14 cellular contexts compared by ENCODE assay signal in genomic region chr20:35735828-35736470, GRCh38. TPM values are rescaled to one million over a fixed set of nuclear protein-coding genes. Genes with fewer than 3 reads are reported as not detected.
A peak's percentile ranks its signal among the peaks of the same experiment; 100 is the strongest.
DNase-seq lines count a peak whose midpoint lies in the region; ATAC-seq, FAIRE-seq and TF ChIP-seq lines count a peak whose summit lies in the region.
"Had no signal": no experiment of that assay in that cellular context is flagged by ENCODE, and none has a peak within 500 bp of the region (broad histone marks: within the 10 kb centered on the region; RNA-seq: fewer than 3 reads in every experiment).

No MANE protein-coding gene starts in this region.

- in situ Hi-C loops in HepG2 (cut with HindIII; ENCODE audit: extremely low pct_ligation_motif_present, low pct_unique_long_range_greater_than_20kb): no loop called here

- H2AFZ ChIP-seq in HepG2 (ENCODE audit: low read length): no peak overlapping the region
- no peak overlapping the region for H2AFZ ChIP-seq in hepatocyte

- H3K4me3 Mint-ChIP-seq in activated naive CD8-positive, alpha-beta T cell treated with anti-CD3 and anti-CD28 coated beads for 36 hours: peak overlapping the region; percentile 67

- TF ChIP-seq RAD21 in HepG2 (CRISPR knock-in tag; IDR thresholded peaks at IDR 0.05): no peak

- H3K79me2 ChIP-seq in HepG2 (ENCODE audit: insufficient read depth, low read length) (peaks cover 99% of the 10 kb centered on the region), hepatocyte (peaks cover 100% of the 10 kb centered on the region)

- no peaks in the 10 kb centered on the region for H3K9me2 ChIP-seq in hepatocyte (replicated peaks; ENCODE audit: insufficient read depth)

- DNase-seq in HepG2 (ENCODE audit: low spot score) (no peak), right lobe of liver (no peak), hepatocyte (ENCODE audit: low spot score) (no peak), right atrium auricular region (ENCODE audit: low spot score) (no peak), kidney tubule cell (ENCODE audit: low spot score) (no peak)
- DNase-seq in activated naive CD8-positive, alpha-beta T cell treated with anti-CD3 and anti-CD28 coated beads for 36 hours: no peak
- DNase-seq in stimulated activated CD4-positive, alpha-beta T cell treated with anti-CD3 and anti-CD28 coated beads, Interleukin-15, amount 100 ng/mL, for 24 hours: no peak
- DNase-seq: C1 segment of cervical spinal cord, kidney, NCI-H2029, OCI-M1, posterior cingulate gyrus, upper lobe of left lung had no signal

- no peak overlapping the region; a peak in 1 of 6 replicates for H3K4me3 ChIP-seq in HepG2 (replicated peaks in 1 of 3; ENCODE audit: insufficient read depth in 1 of 3, low read depth in 2 of 3, low read length in 3 of 3)
- H3K4me3 ChIP-seq in right lobe of liver: no peak overlapping the region
- H3K4me3 ChIP-seq in hepatocyte: no peak overlapping the region
- H3K4me3 ChIP-seq in urinary bladder (ENCODE audit: low read depth, low read length): peak overlapping the region; percentile 9
- no peak overlapping the region for H3K4me3 ChIP-seq in right atrium auricular region
- H3K4me3 ChIP-seq: upper lobe of left lung had no signal

- no peaks in the 10 kb centered on the region for H3K9me3 ChIP-seq in HepG2 (ENCODE audit: low read length)
- H3K9me3 ChIP-seq in right lobe of liver: no peaks in the 10 kb centered on the region
- H3K9me3 ChIP-seq in hepatocyte (ENCODE audit: low read depth): no peaks in the 10 kb centered on the region
- H3K9me3 ChIP-seq in right atrium auricular region: no peaks in the 10 kb centered on the region
- H3K9me3 ChIP-seq: upper lobe of left lung had no signal

- peaks cover 3% of the 10 kb centered on the region for H3K27me3 Mint-ChIP-seq in activated naive CD8-positive, alpha-beta T cell treated with anti-CD3 and anti-CD28 coated beads for 36 hours

- H3K4me2 ChIP-seq in HepG2 (ENCODE audit: low read depth, low read length) (peak overlapping the region; percentile 28), hepatocyte (peak overlapping the region; percentile 47)

- ATAC-seq in HepG2 (no peak), right lobe of liver (no peak)

- peaks cover 96% of the 10 kb centered on the region for H3K4me1 ChIP-seq in HepG2 (ENCODE audit: insufficient read depth, low read length)
- peaks cover 0 to 54% (median 21%) of the 10 kb centered on the region in 4 donors for H3K4me1 ChIP-seq in right lobe of liver
- peaks cover 42% of the 10 kb centered on the region for H3K4me1 ChIP-seq in hepatocyte (ENCODE audit: insufficient read depth)
- H3K4me1 ChIP-seq in urinary bladder (ENCODE audit: insufficient read depth): no peaks in the 10 kb centered on the region
- peaks cover 0 to 96% of the 10 kb centered on the region in 2 donors for H3K4me1 ChIP-seq in right atrium auricular region

- TF ChIP-seq POLR2A in HepG2 (IDR thresholded peaks at IDR 0.05; ENCODE audit: insufficient read depth in 1 of 2, low read depth in 2 of 2, low read length in 2 of 2): peak; percentile 37 to 68; a peak in 2 of 4 replicates
- no peak for TF ChIP-seq POLR2A in right lobe of liver (IDR thresholded peaks at IDR 0.05)

- H3K4me1 Mint-ChIP-seq in activated naive CD8-positive, alpha-beta T cell treated with anti-CD3 and anti-CD28 coated beads for 36 hours: peaks cover 61% of the 10 kb centered on the region

- peaks cover 66% of the 10 kb centered on the region for H3K36me3 Mint-ChIP-seq in activated naive CD8-positive, alpha-beta T cell treated with anti-CD3 and anti-CD28 coated beads for 36 hours

- H3K27ac Mint-ChIP-seq in activated naive CD8-positive, alpha-beta T cell treated with anti-CD3 and anti-CD28 coated beads for 36 hours: peak overlapping the region; percentile 80

- H3K27ac ChIP-seq in HepG2 (ENCODE audit: extremely low read length, insufficient read depth, low read length) (no peak overlapping the region), right lobe of liver (no peak overlapping the region), hepatocyte (no peak overlapping the region), urinary bladder (ENCODE audit: low read depth) (no peak overlapping the region), right atrium auricular region (no peak overlapping the region)
- H3K27ac ChIP-seq: upper lobe of left lung had no signal

- H4K20me1 ChIP-seq in HepG2 (ENCODE audit: insufficient read depth, low read length): peaks cover 100% of the 10 kb centered on the region
- H4K20me1 ChIP-seq in hepatocyte (ENCODE audit: insufficient read depth, poor library complexity, severe bottlenecking): peaks cover 100% of the 10 kb centered on the region

- H3K36me3 ChIP-seq in HepG2 (replicated peaks in 1 of 2; ENCODE audit: control insufficient read depth in 1 of 2, insufficient read depth in 2 of 2, low read length in 2 of 2): peaks cover 38 to 89% of the 10 kb centered on the region in 2 experiments
- H3K36me3 ChIP-seq in right lobe of liver: peaks cover 10 to 97% (median 70%) of the 10 kb centered on the region in 4 donors
- peaks cover 5% of the 10 kb centered on the region for H3K36me3 ChIP-seq in hepatocyte (replicated peaks; ENCODE audit: insufficient read depth, low read depth)
- H3K36me3 ChIP-seq in urinary bladder (ENCODE audit: insufficient read depth): peaks cover 9% of the 10 kb centered on the region
- peaks cover 99% of the 10 kb centered on the region for H3K36me3 ChIP-seq in right atrium auricular region

- POLR2A ChIA-PET in HepG2 (lab: Yijun Ruan, JAX): interaction anchor here (0.8 to 2.6 kb wide), 11 partner anchors 11 to 119 kb away, joined by 3 to 21 read pairs (median 4); partner anchors contain the start of genes NFS1, PHF20 and ROMO1

- BruUV-seq in HepG2 (replicated peaks; lab: Mats Ljungman, UMichigan): no TSS peak

- H3K9ac ChIP-seq in HepG2 (ENCODE audit: insufficient read depth, low read depth, low read length): no peak overlapping the region

- FAIRE-seq in HepG2 (lab: Jason Lieb, UNC): no peak
- FAIRE-seq: kidney had no signal

- intact Hi-C loops in HepG2 (cut with micrococcal nuclease; ENCODE audit: unreplicated experiment) (no loop called here), right lobe of liver (cut with DNase I) (no loop called here)

- H3K9me3 Mint-ChIP-seq in activated naive CD8-positive, alpha-beta T cell treated with anti-CD3 and anti-CD28 coated beads for 36 hours: no peaks in the 10 kb centered on the region

- CTCF ChIA-PET in HepG2 (lab: Yijun Ruan, JAX; ENCODE audit: low intra/inter-chr PET ratio, low total read pairs): no interaction called here

- 91% methylated on average over 7 of the region's 7 CpGs for WGBS in HepG2 (ENCODE audit: low lambda C conversion rate)
- 55% methylated on average over 7 of the region's 7 CpGs for WGBS in right lobe of liver (ENCODE audit: insufficient coverage, low coverage, low lambda C conversion rate, missing lambda C conversion rate)
- 90% methylated on average over 7 of the region's 7 CpGs for whole genome bisulfite sequencing in hepatocyte (ENCODE audit: low lambda C conversion rate, missing lambda C conversion rate)
- WGBS in urinary bladder: 57% methylated on average over 7 of the region's 7 CpGs

- TF ChIP-seq EP300 in HepG2 (IDR thresholded peaks at IDR 0.05; ENCODE audit: low read depth in 2 of 2, low read length in 2 of 2): no peak
- no peak for TF ChIP-seq EP300 in HepG2 (CRISPR knock-in tag; IDR thresholded peaks at IDR 0.05; ENCODE audit: borderline replicate concordance)

- TF ChIP-seq CTCF in HepG2 (CRISPR knock-in tag; IDR thresholded peaks at IDR 0.05) (no peak), right lobe of liver (IDR thresholded peaks at IDR 0.05) (no peak), hepatocyte (IDR thresholded peaks at IDR 0.05; ENCODE audit: poor library complexity) (no peak), right atrium auricular region (IDR thresholded peaks at IDR 0.05) (no peak)

- H3K27me3 ChIP-seq in HepG2 (ENCODE audit: control insufficient read depth in 1 of 2, insufficient read depth in 2 of 2, low read length in 2 of 2) (no peaks in the 10 kb centered on the region; a peak in 1 of 5 replicates), right lobe of liver (no peaks in the 10 kb centered on the region), hepatocyte (no peaks in the 10 kb centered on the region), right atrium auricular region (no peaks in the 10 kb centered on the region)
- H3K27me3 ChIP-seq: upper lobe of left lung had no signal

RNA-seq across cellular contexts. Expression of gene RBM39, which starts 6.1 kb away (rescaled TPM):
- 431 and 788 TPM in 2 replicates for total RNA-seq in HepG2 (2016; rRNA removed; fragmentation: Illumina TruSeq; extraction: Trizol)
- total RNA-seq in HepG2 (2016; cell fraction: cytosol; rRNA removed; fragmentation: Illumina TruSeq; extraction: Trizol; ENCODE audit: low read depth): 862 and 1,011 TPM in 2 replicates
- 445 and 791 TPM in 2 replicates for total RNA-seq in HepG2 (2016; cell fraction: insoluble cytoplasmic fraction; rRNA removed; fragmentation: Illumina TruSeq; extraction: Trizol)
- 352 and 417 TPM in 2 replicates for total RNA-seq in HepG2 (2016; cell fraction: membrane; rRNA removed; fragmentation: Illumina TruSeq; extraction: Trizol)
- total RNA-seq in HepG2 (2016; cell fraction: nucleus; rRNA removed; fragmentation: Illumina TruSeq; extraction: Trizol): 1,469 and 1,561 TPM in 2 replicates
- polyA plus RNA-seq in HepG2 (2011; rRNA removed): 859 and 920 TPM in 2 replicates
- 89.0 and 133 TPM in 2 replicates for polyA plus RNA-seq in HepG2 (2011; cell fraction: cytosol; rRNA removed)
- polyA plus RNA-seq in HepG2 (2011; cell fraction: nucleus; rRNA removed): 3,125 and 3,321 TPM in 2 replicates
- polyA plus RNA-seq in HepG2 (2012): 867 and 961 TPM in 2 replicates
- polyA plus RNA-seq in HepG2 (2016; cell fraction: cytosol; fragmentation: Illumina TruSeq; extraction: Trizol; ENCODE audit: low read depth): 47.3 and 51.7 TPM in 2 replicates
- 339 and 360 TPM in 2 replicates for polyA plus RNA-seq in HepG2 (2016; cell fraction: insoluble cytoplasmic fraction; fragmentation: Illumina TruSeq; extraction: Trizol; ENCODE audit: low read depth)
- polyA plus RNA-seq in HepG2 (2016; cell fraction: membrane; fragmentation: Illumina TruSeq; extraction: Trizol; ENCODE audit: low read depth): 79.3 and 86.7 TPM in 2 replicates
- polyA plus RNA-seq in HepG2 (2016; cell fraction: nucleus; fragmentation: Illumina TruSeq; extraction: Trizol; ENCODE audit: insufficient read depth, low read depth): 2,644 and 2,668 TPM in 2 replicates
- polyA minus RNA-seq in HepG2 (2011; rRNA and poly(A)+ RNA removed; ENCODE audit: low replicate concordance): 166 and 263 TPM in 2 replicates
- 91.3 and 98.3 TPM in 2 replicates for polyA minus RNA-seq in HepG2 (2011; cell fraction: cytosol; rRNA and poly(A)+ RNA removed)
- polyA minus RNA-seq in HepG2 (2011; cell fraction: nucleus; rRNA and poly(A)+ RNA removed): 2,261 and 2,868 TPM in 2 replicates
- 100 to 1,000 TPM in 5 of 6 experiments, 10 to 100 TPM in 1; 86.4 to 166 (median 120) TPM for total RNA-seq in right lobe of liver
- total RNA-seq in activated naive CD8-positive, alpha-beta T cell treated with anti-CD3 and anti-CD28 coated beads for 36 hours: 100 to 1,000 TPM; 330 to 349 TPM
- total RNA-seq in hepatocyte: 334 and 423 TPM in 2 replicates
- polyA plus RNA-seq in hepatocyte: 200 and 260 TPM in 2 replicates
- 645 TPM for total RNA-seq in urinary bladder
- 183 TPM for polyA plus RNA-seq in urinary bladder
- 100 to 1,000 TPM; 106 to 112 TPM for total RNA-seq in right atrium auricular region

RNA-seq across cellular contexts. Expression of gene PHF20, which starts 35.9 kb away (rescaled TPM):
- total RNA-seq in HepG2 (2016; rRNA removed; fragmentation: Illumina TruSeq; extraction: Trizol) (34.1 and 43.3 TPM in 2 replicates), right lobe of liver (10 to 100 TPM in 5 of 6 experiments, 1 to 10 TPM in 1; 9.3 to 16.7 (median 14.5) TPM), hepatocyte (18.8 and 24.0 TPM in 2 replicates), urinary bladder (32.5 TPM), right atrium auricular region (10 to 100 TPM; 29.7 to 34.7 TPM)
- 56.7 and 61.5 TPM in 2 replicates for total RNA-seq in HepG2 (2016; cell fraction: cytosol; rRNA removed; fragmentation: Illumina TruSeq; extraction: Trizol; ENCODE audit: low read depth)
- 35.4 and 40.8 TPM in 2 replicates for total RNA-seq in HepG2 (2016; cell fraction: insoluble cytoplasmic fraction; rRNA removed; fragmentation: Illumina TruSeq; extraction: Trizol)
- total RNA-seq in HepG2 (2016; cell fraction: membrane; rRNA removed; fragmentation: Illumina TruSeq; extraction: Trizol): 47.8 and 49.1 TPM in 2 replicates
- total RNA-seq in HepG2 (2016; cell fraction: nucleus; rRNA removed; fragmentation: Illumina TruSeq; extraction: Trizol): 37.0 and 43.8 TPM in 2 replicates
- polyA plus RNA-seq in HepG2 (2011; rRNA removed) (18.5 and 22.8 TPM in 2 replicates), hepatocyte (24.0 and 24.2 TPM in 2 replicates), urinary bladder (30.5 TPM)
- polyA plus RNA-seq in HepG2 (2011; cell fraction: cytosol; rRNA removed): 21.6 and 23.5 TPM in 2 replicates
- polyA plus RNA-seq in HepG2 (2011; cell fraction: nucleus; rRNA removed): 14.7 and 18.5 TPM in 2 replicates
- 36.8 and 41.9 TPM in 2 replicates for polyA plus RNA-seq in HepG2 (2012)
- polyA plus RNA-seq in HepG2 (2016; cell fraction: cytosol; fragmentation: Illumina TruSeq; extraction: Trizol; ENCODE audit: low read depth): 22.9 and 31.3 TPM in 2 replicates
- 32.6 and 36.2 TPM in 2 replicates for polyA plus RNA-seq in HepG2 (2016; cell fraction: insoluble cytoplasmic fraction; fragmentation: Illumina TruSeq; extraction: Trizol; ENCODE audit: low read depth)
- 22.4 and 30.8 TPM in 2 replicates for polyA plus RNA-seq in HepG2 (2016; cell fraction: membrane; fragmentation: Illumina TruSeq; extraction: Trizol; ENCODE audit: low read depth)
- polyA plus RNA-seq in HepG2 (2016; cell fraction: nucleus; fragmentation: Illumina TruSeq; extraction: Trizol; ENCODE audit: insufficient read depth, low read depth): 23.9 and 28.8 TPM in 2 replicates
- polyA minus RNA-seq in HepG2 (2011; rRNA and poly(A)+ RNA removed; ENCODE audit: low replicate concordance): 44.9 and 77.1 TPM in 2 replicates
- 19.8 and 22.3 TPM in 2 replicates for polyA minus RNA-seq in HepG2 (2011; cell fraction: cytosol; rRNA and poly(A)+ RNA removed)
- 53.6 and 69.2 TPM in 2 replicates for polyA minus RNA-seq in HepG2 (2011; cell fraction: nucleus; rRNA and poly(A)+ RNA removed)
- 10 to 100 TPM; 50.2 to 50.6 TPM for total RNA-seq in activated naive CD8-positive, alpha-beta T cell treated with anti-CD3 and anti-CD28 coated beads for 36 hours

RNA-seq across cellular contexts. Expression of gene ROMO1, which starts 36.7 kb away (rescaled TPM):
- 636 and 726 TPM in 2 replicates for total RNA-seq in HepG2 (2016; rRNA removed; fragmentation: Illumina TruSeq; extraction: Trizol)
- total RNA-seq in HepG2 (2016; cell fraction: cytosol; rRNA removed; fragmentation: Illumina TruSeq; extraction: Trizol; ENCODE audit: low read depth): 328 and 530 TPM in 2 replicates
- 687 and 846 TPM in 2 replicates for total RNA-seq in HepG2 (2016; cell fraction: insoluble cytoplasmic fraction; rRNA removed; fragmentation: Illumina TruSeq; extraction: Trizol)
- 460 and 632 TPM in 2 replicates for total RNA-seq in HepG2 (2016; cell fraction: membrane; rRNA removed; fragmentation: Illumina TruSeq; extraction: Trizol)
- total RNA-seq in HepG2 (2016; cell fraction: nucleus; rRNA removed; fragmentation: Illumina TruSeq; extraction: Trizol): 223 and 226 TPM in 2 replicates
- 688 and 755 TPM in 2 replicates for polyA plus RNA-seq in HepG2 (2011; rRNA removed)
- 1,254 and 1,646 TPM in 2 replicates for polyA plus RNA-seq in HepG2 (2011; cell fraction: cytosol; rRNA removed)
- polyA plus RNA-seq in HepG2 (2011; cell fraction: nucleus; rRNA removed): 503 and 546 TPM in 2 replicates
- polyA plus RNA-seq in HepG2 (2012): 282 and 451 TPM in 2 replicates
- 292 and 453 TPM in 2 replicates for polyA plus RNA-seq in HepG2 (2016; cell fraction: cytosol; fragmentation: Illumina TruSeq; extraction: Trizol; ENCODE audit: low read depth)
- 479 and 541 TPM in 2 replicates for polyA plus RNA-seq in HepG2 (2016; cell fraction: insoluble cytoplasmic fraction; fragmentation: Illumina TruSeq; extraction: Trizol; ENCODE audit: low read depth)
- polyA plus RNA-seq in HepG2 (2016; cell fraction: membrane; fragmentation: Illumina TruSeq; extraction: Trizol; ENCODE audit: low read depth): 317 and 387 TPM in 2 replicates
- polyA plus RNA-seq in HepG2 (2016; cell fraction: nucleus; fragmentation: Illumina TruSeq; extraction: Trizol; ENCODE audit: insufficient read depth, low read depth): 282 and 344 TPM in 2 replicates
- polyA minus RNA-seq in HepG2 (2011; rRNA and poly(A)+ RNA removed; ENCODE audit: low replicate concordance): 60.0 and 169 TPM in 2 replicates
- polyA minus RNA-seq in HepG2 (2011; cell fraction: cytosol; rRNA and poly(A)+ RNA removed): 79.8 and 108 TPM in 2 replicates
- 30.8 and 37.7 TPM in 2 replicates for polyA minus RNA-seq in HepG2 (2011; cell fraction: nucleus; rRNA and poly(A)+ RNA removed)
- 100 to 1,000 TPM in 2 of 6 experiments, 10 to 100 TPM in 4; 70.4 to 209 (median 84.8) TPM for total RNA-seq in right lobe of liver
- total RNA-seq in activated naive CD8-positive, alpha-beta T cell treated with anti-CD3 and anti-CD28 coated beads for 36 hours: 100 to 1,000 TPM; 121 to 137 TPM
- 285 and 383 TPM in 2 replicates for total RNA-seq in hepatocyte
- 629 and 634 TPM in 2 replicates for polyA plus RNA-seq in hepatocyte
- 78.8 TPM for total RNA-seq in urinary bladder
- polyA plus RNA-seq in urinary bladder: 252 TPM
- 100 to 1,000 TPM; 263 to 409 TPM for total RNA-seq in right atrium auricular region

RNA-seq across cellular contexts. Expression of gene NFS1, which starts 36.8 kb away (rescaled TPM):
- 88.1 and 94.4 TPM in 2 replicates for total RNA-seq in HepG2 (2016; rRNA removed; fragmentation: Illumina TruSeq; extraction: Trizol)
- total RNA-seq in HepG2 (2016; cell fraction: cytosol; rRNA removed; fragmentation: Illumina TruSeq; extraction: Trizol; ENCODE audit: low read depth): 7.6 and 8.7 TPM in 2 replicates
- 82.1 and 92.4 TPM in 2 replicates for total RNA-seq in HepG2 (2016; cell fraction: insoluble cytoplasmic fraction; rRNA removed; fragmentation: Illumina TruSeq; extraction: Trizol)
- 25.4 and 28.4 TPM in 2 replicates for total RNA-seq in HepG2 (2016; cell fraction: membrane; rRNA removed; fragmentation: Illumina TruSeq; extraction: Trizol)
- 45.9 and 47.9 TPM in 2 replicates for total RNA-seq in HepG2 (2016; cell fraction: nucleus; rRNA removed; fragmentation: Illumina TruSeq; extraction: Trizol)
- polyA plus RNA-seq in HepG2 (2011; rRNA removed): 61.8 and 65.9 TPM in 2 replicates
- polyA plus RNA-seq in HepG2 (2011; cell fraction: cytosol; rRNA removed): 56.2 and 69.5 TPM in 2 replicates
- 70.7 and 72.8 TPM in 2 replicates for polyA plus RNA-seq in HepG2 (2011; cell fraction: nucleus; rRNA removed)
- polyA plus RNA-seq in HepG2 (2012): 36.7 and 39.1 TPM in 2 replicates
- 6.5 and 6.6 TPM in 2 replicates for polyA plus RNA-seq in HepG2 (2016; cell fraction: cytosol; fragmentation: Illumina TruSeq; extraction: Trizol; ENCODE audit: low read depth)
- polyA plus RNA-seq in HepG2 (2016; cell fraction: insoluble cytoplasmic fraction; fragmentation: Illumina TruSeq; extraction: Trizol; ENCODE audit: low read depth): 86.7 and 90.3 TPM in 2 replicates
- polyA plus RNA-seq in HepG2 (2016; cell fraction: membrane; fragmentation: Illumina TruSeq; extraction: Trizol; ENCODE audit: low read depth): 16.6 and 16.9 TPM in 2 replicates
- polyA plus RNA-seq in HepG2 (2016; cell fraction: nucleus; fragmentation: Illumina TruSeq; extraction: Trizol; ENCODE audit: insufficient read depth, low read depth): 69.1 and 70.6 TPM in 2 replicates
- polyA minus RNA-seq in HepG2 (2011; rRNA and poly(A)+ RNA removed; ENCODE audit: low replicate concordance): 67.9 and 114 TPM in 2 replicates
- 23.0 and 27.1 TPM in 2 replicates for polyA minus RNA-seq in HepG2 (2011; cell fraction: cytosol; rRNA and poly(A)+ RNA removed)
- polyA minus RNA-seq in HepG2 (2011; cell fraction: nucleus; rRNA and poly(A)+ RNA removed): 20.9 and 23.7 TPM in 2 replicates
- 10 to 100 TPM; 30.9 to 63.7 (median 44.3) TPM for total RNA-seq in right lobe of liver
- 10 to 100 TPM; 37.2 to 38.2 TPM for total RNA-seq in activated naive CD8-positive, alpha-beta T cell treated with anti-CD3 and anti-CD28 coated beads for 36 hours
- total RNA-seq in hepatocyte: 48.5 and 49.0 TPM in 2 replicates
- polyA plus RNA-seq in hepatocyte: 30.2 and 38.1 TPM in 2 replicates
- total RNA-seq in urinary bladder: 16.9 TPM
- 33.4 TPM for polyA plus RNA-seq in urinary bladder
- 10 to 100 TPM; 24.6 to 38.7 TPM for total RNA-seq in right atrium auricular region
